In the genomic region with DNA sequence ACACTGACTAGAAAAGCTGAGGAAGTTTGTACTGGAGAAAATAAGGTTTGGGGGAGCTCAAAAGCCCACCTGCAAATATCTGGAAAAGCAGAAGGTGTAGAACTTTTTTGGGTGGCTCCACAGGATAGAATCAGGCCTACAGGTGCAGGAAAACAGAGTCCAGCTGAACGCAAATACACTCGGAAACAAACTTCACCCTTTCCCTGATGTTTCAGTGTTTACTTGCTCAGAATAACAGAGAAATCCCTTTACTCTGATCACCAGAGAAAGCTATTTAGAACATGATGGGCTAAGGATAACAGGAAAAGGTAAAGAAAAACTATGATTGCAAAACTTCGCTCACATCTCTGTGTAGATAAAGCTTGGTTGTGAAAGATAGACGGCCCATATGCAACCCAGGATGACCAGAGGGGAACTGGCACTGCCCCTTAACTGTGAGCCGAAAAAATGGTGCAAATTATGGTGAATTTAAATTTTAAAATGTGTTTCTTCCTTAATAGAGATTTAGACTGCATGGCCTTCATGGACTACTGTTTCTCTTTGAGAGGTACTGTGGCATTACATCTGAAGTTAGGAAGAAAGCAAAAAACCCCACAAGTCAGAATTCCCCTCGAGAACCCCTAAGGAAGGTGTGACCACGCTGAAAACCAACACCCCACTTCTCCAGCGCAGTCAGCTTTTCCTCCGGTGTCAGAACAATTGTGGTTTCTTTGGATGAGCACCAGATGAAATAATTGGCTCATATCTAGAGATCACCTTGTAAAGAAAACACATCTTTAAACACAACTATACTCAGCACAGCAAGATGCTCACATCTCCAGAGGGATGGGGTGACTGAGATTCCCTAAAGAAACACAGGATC, we compare ENCODE assay signal across 25 cellular contexts.
DNase-seq lines count a peak whose midpoint lies in the region; ATAC-seq, FAIRE-seq and TF ChIP-seq lines count a peak whose summit lies in the region.
"Had no signal": no experiment of that assay in that cellular context is flagged by ENCODE, and none has a peak within 500 bp of the region (broad histone marks: within the 10 kb centered on the region; RNA-seq: fewer than 3 reads in every experiment).

No MANE protein-coding gene starts in this region.

- POLR2A ChIA-PET in MCF 10A (lab: Yijun Ruan, JAX) = interaction anchor here (0.9 to 2.5 kb wide), 3 partner anchors 13 to 17 kb away, joined by 3 to 7 read pairs (median 5); no protein-coding TSS in a partner anchor

- H3K9me3 Mint-ChIP-seq in MCF 10A (ENCODE audit: unreplicated experiment) (no peaks in the 10 kb centered on the region), astrocyte (ENCODE audit: unreplicated experiment) (no peaks in the 10 kb centered on the region)
- H3K9me3 Mint-ChIP-seq in stimulated activated effector memory CD8-positive, alpha-beta T cell treated with anti-CD3 and anti-CD28 coated beads, Interleukin-12 subunit alpha, Interleukin-12 subunit beta, amount 100 ng/mL, for 72 hours = no peaks in the 10 kb centered on the region
- H3K9me3 Mint-ChIP-seq: activated naive CD4-positive, alpha-beta T cell treated with anti-CD3 and anti-CD28 coated beads, Interleukin-2, amount 50 U/mL, for 24 hours; activated T-cell treated with anti-CD3 and anti-CD28 coated beads, Interleukin-2, amount 50 U/mL, for 24 hours; CD8-positive, alpha-beta T cell had no signal

- peak; percentile 4 for DNase-seq in NCI-H2107 treated with DMSO at 0.1 percent for 48 hours (lab: John Stamatoyannopoulos, UW; ENCODE audit: unreplicated experiment)
- no peak for DNase-seq in NCI-H2107 (lab: John Stamatoyannopoulos, UW)
- peak; percentile 28 for DNase-seq in MCF 10A (ENCODE audit: unreplicated experiment)
- DNase-seq in breast epithelium (ENCODE audit: low spot score in 2 of 2) = no peak
- peak; percentile 6 for DNase-seq in astrocyte (ENCODE audit: low read depth)
- DNase-seq in stimulated activated effector memory CD8-positive, alpha-beta T cell treated with anti-CD3 and anti-CD28 coated beads, Interleukin-12 subunit alpha, Interleukin-12 subunit beta, amount 100 ng/mL, for 72 hours (ENCODE audit: low spot score in 2 of 2) = peak in 1 of 2 donors; percentile 55
- DNase-seq in Right ventricle myocardium superior = no peak
- no peak for DNase-seq in osteoblast (ENCODE audit: insufficient read length, low spot score, missing footprints)
- DNase-seq: 8988T; activated T-cell treated with anti-CD3 and anti-CD28 coated beads, Interleukin-2, amount 50 U/mL, for 24 hours; AML-193; CD8-positive, alpha-beta T cell; DMS 273 treated with DMSO at 0.1 percent for 48 hours; IMR-90; kidney; MG63; NCI-H526 treated with DMSO at 0.1 percent for 48 hours; Peyer's patch; sigmoid colon had no signal

- H3K27ac Mint-ChIP-seq in MCF 10A (ENCODE audit: low read depth, unreplicated experiment) (no peak overlapping the region), astrocyte (ENCODE audit: unreplicated experiment) (no peak overlapping the region)
- peak overlapping the region; percentile 33 for H3K27ac Mint-ChIP-seq in stimulated activated effector memory CD8-positive, alpha-beta T cell treated with anti-CD3 and anti-CD28 coated beads, Interleukin-12 subunit alpha, Interleukin-12 subunit beta, amount 100 ng/mL, for 72 hours
- H3K27ac Mint-ChIP-seq: activated naive CD4-positive, alpha-beta T cell treated with anti-CD3 and anti-CD28 coated beads, Interleukin-2, amount 50 U/mL, for 24 hours; activated T-cell treated with anti-CD3 and anti-CD28 coated beads, Interleukin-2, amount 50 U/mL, for 24 hours; CD8-positive, alpha-beta T cell; progenitor cell of endocrine pancreas had no signal

- H3K4me1 ChIP-seq in breast epithelium (no peaks in the 10 kb centered on the region), astrocyte (ENCODE audit: insufficient read depth, low read length) (no peaks in the 10 kb centered on the region), osteoblast (ENCODE audit: insufficient read depth, low read length) (no peaks in the 10 kb centered on the region)
- H3K4me1 ChIP-seq: Peyer's patch, sigmoid colon, SJSA1 had no signal

- H3K27me3 ChIP-seq in breast epithelium (no peaks in the 10 kb centered on the region), astrocyte (ENCODE audit: insufficient read depth, low read length) (no peaks in the 10 kb centered on the region), osteoblast (ENCODE audit: insufficient read depth, low read length) (no peaks in the 10 kb centered on the region)
- H3K27me3 ChIP-seq: MG63, Peyer's patch, sigmoid colon had no signal

- no peak overlapping the region for H3K9ac ChIP-seq in astrocyte (ENCODE audit: low read length)

- no peaks in the 10 kb centered on the region for H3K36me3 ChIP-seq in breast epithelium
- H3K36me3 ChIP-seq in astrocyte (ENCODE audit: insufficient read depth, low read length) = no peaks in the 10 kb centered on the region
- H3K36me3 ChIP-seq in osteoblast (ENCODE audit: insufficient read depth, low read length) = no peaks in the 10 kb centered on the region
- H3K36me3 ChIP-seq: MG63, Peyer's patch, sigmoid colon, SJSA1 had no signal

- CTCF ChIA-PET in MCF 10A (lab: Yijun Ruan, JAX) = interaction anchor here (0.7 to 1.6 kb wide), 3 partner anchors 9 to 10 kb away, joined by 3 to 5 read pairs (median 5); no protein-coding TSS in a partner anchor

- H3K4me2 ChIP-seq in astrocyte (ENCODE audit: low read length) (no peak overlapping the region), osteoblast (ENCODE audit: insufficient read depth, low read length) (no peak overlapping the region)

- H3K79me2 ChIP-seq in astrocyte (ENCODE audit: insufficient read depth, low read length) (no peaks in the 10 kb centered on the region), osteoblast (ENCODE audit: insufficient read depth, low read length) (no peaks in the 10 kb centered on the region)

- BruUV-seq in MCF 10A (replicated peaks; lab: Mats Ljungman, UMichigan) = no TSS peak

- H3K4me3 Mint-ChIP-seq in MCF 10A (ENCODE audit: unreplicated experiment) (no peak overlapping the region), astrocyte (ENCODE audit: unreplicated experiment) (no peak overlapping the region)
- H3K4me3 Mint-ChIP-seq in stimulated activated effector memory CD8-positive, alpha-beta T cell treated with anti-CD3 and anti-CD28 coated beads, Interleukin-12 subunit alpha, Interleukin-12 subunit beta, amount 100 ng/mL, for 72 hours = peak overlapping the region; percentile 19
- H3K4me3 Mint-ChIP-seq: activated naive CD4-positive, alpha-beta T cell treated with anti-CD3 and anti-CD28 coated beads, Interleukin-2, amount 50 U/mL, for 24 hours; activated T-cell treated with anti-CD3 and anti-CD28 coated beads, Interleukin-2, amount 50 U/mL, for 24 hours; CD8-positive, alpha-beta T cell; neural crest cell had no signal

- H3K36me3 Mint-ChIP-seq in MCF 10A (ENCODE audit: insufficient read depth, unreplicated experiment) (no peaks in the 10 kb centered on the region), astrocyte (ENCODE audit: low read depth, unreplicated experiment) (no peaks in the 10 kb centered on the region)
- H3K36me3 Mint-ChIP-seq in stimulated activated effector memory CD8-positive, alpha-beta T cell treated with anti-CD3 and anti-CD28 coated beads, Interleukin-12 subunit alpha, Interleukin-12 subunit beta, amount 100 ng/mL, for 72 hours = peaks cover 13% of the 10 kb centered on the region
- H3K36me3 Mint-ChIP-seq: activated naive CD4-positive, alpha-beta T cell treated with anti-CD3 and anti-CD28 coated beads, Interleukin-2, amount 50 U/mL, for 24 hours; CD8-positive, alpha-beta T cell had no signal

- H3K27me3 Mint-ChIP-seq in MCF 10A (ENCODE audit: insufficient read depth, unreplicated experiment) = no peaks in the 10 kb centered on the region
- H3K27me3 Mint-ChIP-seq in astrocyte (ENCODE audit: low read depth, unreplicated experiment) = peaks cover 17% of the 10 kb centered on the region

- intact Hi-C loops in MCF 10A (cut with micrococcal nuclease) (no loop called here), breast epithelium (cut with DNase I; ENCODE audit: low total_unique reads) (no loop called here), Right ventricle myocardium superior (cut with DNase I) (no loop called here)

- TF ChIP-seq POLR2A in breast epithelium (IDR thresholded peaks at IDR 0.05) = no peak

- H3K27ac ChIP-seq in breast epithelium (no peak overlapping the region), astrocyte (ENCODE audit: low read depth, low read length) (no peak overlapping the region), osteoblast (ENCODE audit: low read depth, low read length) (no peak overlapping the region)
- H3K27ac ChIP-seq: epithelial cell of prostate, Peyer's patch, sigmoid colon, SJSA1 had no signal

- no peak for FAIRE-seq in astrocyte (lab: Jason Lieb, UNC)
- FAIRE-seq: kidney had no signal

- no peaks in the 10 kb centered on the region for H4K20me1 ChIP-seq in astrocyte (ENCODE audit: insufficient read depth, low read length)
- no peaks in the 10 kb centered on the region for H4K20me1 ChIP-seq in osteoblast (ENCODE audit: insufficient read depth, low read length)

- H3K4me1 Mint-ChIP-seq in MCF 10A (ENCODE audit: insufficient read depth, unreplicated experiment) (peaks cover 15% of the 10 kb centered on the region), astrocyte (ENCODE audit: low read depth, unreplicated experiment) (no peaks in the 10 kb centered on the region)
- peaks cover 22% of the 10 kb centered on the region for H3K4me1 Mint-ChIP-seq in stimulated activated effector memory CD8-positive, alpha-beta T cell treated with anti-CD3 and anti-CD28 coated beads, Interleukin-12 subunit alpha, Interleukin-12 subunit beta, amount 100 ng/mL, for 72 hours
- H3K4me1 Mint-ChIP-seq: activated naive CD4-positive, alpha-beta T cell treated with anti-CD3 and anti-CD28 coated beads, Interleukin-2, amount 50 U/mL, for 24 hours; neural crest cell had no signal

- no peaks in the 10 kb centered on the region for H3K9me3 ChIP-seq in breast epithelium
- no peaks in the 10 kb centered on the region for H3K9me3 ChIP-seq in astrocyte (ENCODE audit: insufficient read depth, low read depth, low read length)
- no peaks in the 10 kb centered on the region for H3K9me3 ChIP-seq in osteoblast (ENCODE audit: low read depth, low read length)
- H3K9me3 ChIP-seq: MG63, Peyer's patch, sigmoid colon, SJSA1 had no signal

- no peak for TF ChIP-seq CTCF in MCF 10A (IDR thresholded peaks at IDR 0.05; ENCODE audit: unreplicated experiment)
- no peak for TF ChIP-seq CTCF in breast epithelium (IDR thresholded peaks at IDR 0.05)
- TF ChIP-seq CTCF in astrocyte (IDR thresholded peaks at IDR 0.05; ENCODE audit: insufficient read depth, low read depth, low read length) = no peak
- no peak for TF ChIP-seq CTCF in osteoblast (IDR thresholded peaks at IDR 0.05; ENCODE audit: extremely low read depth, low read depth, low read length)

- no peak overlapping the region for H2AFZ ChIP-seq in astrocyte (ENCODE audit: low read depth, low read length)
- H2AFZ ChIP-seq in osteoblast (ENCODE audit: low read length) = no peak overlapping the region

- no peak overlapping the region for H3K4me3 ChIP-seq in breast epithelium
- no peak overlapping the region for H3K4me3 ChIP-seq in astrocyte (ENCODE audit: insufficient read depth, low read depth, low read length)
- no peak overlapping the region for H3K4me3 ChIP-seq in osteoblast (ENCODE audit: insufficient read depth, low read length)
- H3K4me3 ChIP-seq: lung, MG63, Peyer's patch, sigmoid colon, SJSA1 had no signal

- ATAC-seq in stimulated activated effector memory CD8-positive, alpha-beta T cell treated with anti-CD3 and anti-CD28 coated beads, Interleukin-12 subunit alpha, Interleukin-12 subunit beta, amount 100 ng/mL, for 72 hours = peak; percentile 68
- ATAC-seq in Right ventricle myocardium superior (ENCODE audit: poor library complexity) = no peak
- ATAC-seq: CD8-positive, alpha-beta T cell had no signal

Comparison
In these comparisons a context has a peak if more than half of its experiments do, and no peak if none do; other contexts are left out.
1. DNase-seq: peak in NCI-H2107 treated with DMSO at 0.1 percent for 48 hours (single experiment), MCF 10A (single experiment) and astrocyte (single experiment); none in NCI-H2107 (single experiment), breast epithelium (0 of 2), Right ventricle myocardium superior (single experiment) and osteoblast (single experiment).